In the genomic region with DNA sequence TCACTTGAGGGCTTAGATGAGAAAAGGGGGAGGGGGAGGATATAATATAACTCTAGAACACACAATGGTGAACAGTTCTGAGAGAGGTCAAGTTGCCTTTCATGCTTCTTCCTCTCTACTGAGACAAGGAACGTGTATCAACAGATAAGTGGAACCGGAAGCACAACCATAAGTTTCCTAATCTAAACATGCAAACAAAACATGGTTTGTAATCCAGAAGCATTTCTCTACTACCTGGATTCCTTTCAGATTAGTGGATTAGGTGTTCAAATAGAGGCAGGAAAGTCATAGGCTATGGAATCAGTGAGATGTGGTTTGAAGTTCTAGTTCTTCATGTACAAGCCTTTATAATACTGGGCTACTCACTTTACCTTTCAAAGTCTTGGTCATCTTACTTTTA, we compare ENCODE assay signal across 9 cellular contexts.
"Had no signal": no experiment of that assay in that cellular context is flagged by ENCODE, and none has a peak within 500 bp of the region (broad histone marks: within the 10 kb centered on the region; RNA-seq: fewer than 3 reads in every experiment).

No MANE protein-coding gene starts in this region.

- FAIRE-seq: HTR-8/SVneo, K562 had no signal

- H3K27ac Mint-ChIP-seq: HFFc6 had no signal

- H3K9me3 ChIP-seq: HAP-1 had no signal

- H3K4me3 Mint-ChIP-seq: HFFc6 had no signal

- H3K9ac ChIP-seq: GM23248 had no signal

- DNase-seq: GM23248, GOT3, H7, HFFc6, IMR-90 had no signal

- H3K36me3 ChIP-seq: HAP-1 had no signal

- H3K4me3 ChIP-seq: GM23248, HAP-1, K562 had no signal

- H3K4me1 ChIP-seq: HAP-1 had no signal

- H2AFZ ChIP-seq: GM23248 had no signal

- ATAC-seq: HCT116, K562 had no signal

- H3K27ac ChIP-seq: GM23248 had no signal
